In genomic region chr2:181892795-181893435, GRCh38 we compare ENCODE assay signal across 8 cellular contexts.
DNase-seq lines count a peak whose midpoint lies in the region; ATAC-seq lines count a peak whose summit lies in the region.

No MANE protein-coding gene starts in this region.

- peaks cover 38% of the 10 kb centered on the region for H3K4me1 Mint-ChIP-seq in stimulated activated naive CD8-positive, alpha-beta T cell treated with anti-CD3 and anti-CD28 coated beads, Interleukin-15, Interleukin-2, amounts not matched to agents 100 ng/mL and 50 ng/mL, for 24 hours (ENCODE audit: low read depth)
- H3K4me1 Mint-ChIP-seq in activated naive CD8-positive, alpha-beta T cell (ENCODE audit: low read depth): peaks cover 43% of the 10 kb centered on the region

- H3K27me3 ChIP-seq in iPS-20b (ENCODE audit: insufficient read depth, low read length): peaks cover 32% of the 10 kb centered on the region

- peaks cover 20% of the 10 kb centered on the region for H3K27me3 Mint-ChIP-seq in stimulated activated naive CD8-positive, alpha-beta T cell treated with anti-CD3 and anti-CD28 coated beads, Interleukin-15, Interleukin-2, amounts not matched to agents 100 ng/mL and 50 ng/mL, for 24 hours
- peaks cover 6% of the 10 kb centered on the region for H3K27me3 Mint-ChIP-seq in activated naive CD8-positive, alpha-beta T cell

- H3K4me3 ChIP-seq in iPS-20b (ENCODE audit: low read length): peak overlapping the region; percentile 94

- no peaks in the 10 kb centered on the region for H3K9me3 Mint-ChIP-seq in stimulated activated naive CD8-positive, alpha-beta T cell treated with anti-CD3 and anti-CD28 coated beads, Interleukin-15, Interleukin-2, amounts not matched to agents 100 ng/mL and 50 ng/mL, for 24 hours
- H3K9me3 Mint-ChIP-seq in activated naive CD8-positive, alpha-beta T cell (ENCODE audit: low read depth): no peaks in the 10 kb centered on the region

- H3K4me1 ChIP-seq in iPS-20b (ENCODE audit: insufficient read depth, low read length): peaks cover 7% of the 10 kb centered on the region

- peak overlapping the region; percentile 97 for H3K4me3 Mint-ChIP-seq in stimulated activated naive CD8-positive, alpha-beta T cell treated with anti-CD3 and anti-CD28 coated beads, Interleukin-15, Interleukin-2, amounts not matched to agents 100 ng/mL and 50 ng/mL, for 24 hours
- H3K4me3 Mint-ChIP-seq in activated naive CD8-positive, alpha-beta T cell: peak overlapping the region; percentile 97

- no peaks in the 10 kb centered on the region for H3K36me3 ChIP-seq in iPS-20b (ENCODE audit: insufficient read depth, low read depth, low read length)

- H3K36me3 Mint-ChIP-seq in stimulated activated naive CD8-positive, alpha-beta T cell treated with anti-CD3 and anti-CD28 coated beads, Interleukin-15, Interleukin-2, amounts not matched to agents 100 ng/mL and 50 ng/mL, for 24 hours (ENCODE audit: low read depth): peaks cover 32% of the 10 kb centered on the region
- peaks cover 3% of the 10 kb centered on the region for H3K36me3 Mint-ChIP-seq in activated naive CD8-positive, alpha-beta T cell

- ATAC-seq in stimulated activated naive CD8-positive, alpha-beta T cell treated with anti-CD3 and anti-CD28 coated beads, Interleukin-15, Interleukin-2, amounts not matched to agents 100 U/mL and 50 U/mL, for 24 hours: no peak

- H3K27ac ChIP-seq in iPS-20b (ENCODE audit: low read length) (no peak overlapping the region), substantia nigra (ENCODE audit: low read depth, low read length, poor library complexity, severe bottlenecking) (peak overlapping the region; percentile 99)

- peak overlapping the region; percentile 79 for H3K9ac ChIP-seq in iPS-20b (ENCODE audit: low read depth, low read length)

- H3K9me3 ChIP-seq in iPS-20b (ENCODE audit: insufficient read depth, low read depth, low read length): no peaks in the 10 kb centered on the region

- peak overlapping the region; percentile 92 for H3K27ac Mint-ChIP-seq in stimulated activated naive CD8-positive, alpha-beta T cell treated with anti-CD3 and anti-CD28 coated beads, Interleukin-15, Interleukin-2, amounts not matched to agents 100 ng/mL and 50 ng/mL, for 24 hours
- H3K27ac Mint-ChIP-seq in activated naive CD8-positive, alpha-beta T cell: peak overlapping the region; percentile 11

- DNase-seq in stimulated activated naive CD8-positive, alpha-beta T cell treated with anti-CD3 and anti-CD28 coated beads, Interleukin-15, Interleukin-2, amounts not matched to agents 100 U/mL and 50 U/mL, for 24 hours: no peak
- peak in 1 of 49 donors; percentile 41 for DNase-seq in substantia nigra (lab: John Stamatoyannopoulos, UW)
- no peak for DNase-seq in T-helper 9 cell
- no peak for DNase-seq in NCI-H2171 (lab: John Stamatoyannopoulos, UW)
- no peak for DNase-seq in cortex of kidney (lab: John Stamatoyannopoulos, UW)
